In genomic region chr3:160449660-160450598, GRCh38 we compare ENCODE assay signal across 8 cellular contexts.
DNase-seq lines count a peak whose midpoint lies in the region; TF ChIP-seq lines count a peak whose summit lies in the region.

Gene TRIM59, minus strand, starts transcription at chr3:160449786. Its CDS starts 10,603 bp downstream, at chr3:160439183.

- peak; percentile 89 for DNase-seq in GM04504 (ENCODE audit: low read depth)
- peak; percentile 98 for DNase-seq in HEK293T (ENCODE audit: extremely low spot score)
- peak; percentile 95 for DNase-seq in MV-4-11 (lab: John Stamatoyannopoulos, UW)
- DNase-seq in activated CD4-positive, CD25-positive, alpha-beta regulatory T cell treated with anti-CD3 and anti-CD28 coated beads, Interleukin-2, amount 50 U/mL, for 16 hours (ENCODE audit: low read depth, low spot score) = peak; percentile 92
- peak; percentile 97 for DNase-seq in central memory CD4-positive, alpha-beta T cell
- peak; percentile 98 for DNase-seq in iris pigment epithelial cell (ENCODE audit: low read depth)
- peak; percentile 88 to 95 for DNase-seq in stimulated activated CD4-positive, alpha-beta T cell treated with anti-CD3 and anti-CD28 coated beads, Interleukin-12 subunit alpha, Interleukin-12 subunit beta, amount 100 ng/mL, for 24 hours (ENCODE audit: low read depth in 2 of 2)
- DNase-seq in NCI-H2227 treated with DMSO at 0.1 percent for 48 hours (lab: John Stamatoyannopoulos, UW) = no peak

- CTCF ChIA-PET in HEK293T (lab: Yijun Ruan, JAX) = interaction anchor here (1.3 kb wide), 1 partner anchor 32 kb away, joined by 3 read pairs; no protein-coding TSS in a partner anchor

- POLR2A ChIA-PET in HEK293T (lab: Yijun Ruan, JAX) = interaction anchor here (0.5 to 2.8 kb wide), 10 partner anchors 9 to 287 kb away, joined by 3 to 20 read pairs (median 4); no protein-coding TSS in a partner anchor

TF ChIP-seq in HEK293T, 16 proteins besides CTCF, POLR2A, EP300 and RAD21:
- TF ChIP-seq PKNOX1 (IDR thresholded peaks at IDR 0.05) (no peak), BHLHE40 (IDR thresholded peaks at IDR 0.05; ENCODE audit: borderline replicate concordance) (no peak), LEF1 (IDR thresholded peaks at IDR 0.05; ENCODE audit: borderline replicate concordance) (no peak), NFRKB (IDR thresholded peaks at IDR 0.05) (no peak), FOXA1 (IDR thresholded peaks at IDR 0.05) (no peak), HDGF (IDR thresholded peaks at IDR 0.05; ENCODE audit: borderline replicate concordance) (no peak), SP1 (IDR thresholded peaks at IDR 0.05) (no peak), CTBP1 (IDR thresholded peaks at IDR 0.05; ENCODE audit: borderline replicate concordance) (no peak), ELF4 (IDR thresholded peaks at IDR 0.05) (peak; percentile 39; the same call in 1 of the 2 replicates), FOXK2 (IDR thresholded peaks at IDR 0.05) (no peak), ARNT (IDR thresholded peaks at IDR 0.05) (no peak), ZNF384 (IDR thresholded peaks at IDR 0.05) (no peak), FOXM1 (IDR thresholded peaks at IDR 0.05; ENCODE audit: borderline replicate concordance) (peak; percentile 100), TARDBP (IDR thresholded peaks at IDR 0.05) (0 out of 2 replicates have a peak, but pooled peaks have one; percentile 43), L3MBTL2 (conservative IDR thresholded peaks at IDR 0.05) (peak; percentile 98)
